ENCODE assay signal across 1 cellular context in the genomic region with DNA sequence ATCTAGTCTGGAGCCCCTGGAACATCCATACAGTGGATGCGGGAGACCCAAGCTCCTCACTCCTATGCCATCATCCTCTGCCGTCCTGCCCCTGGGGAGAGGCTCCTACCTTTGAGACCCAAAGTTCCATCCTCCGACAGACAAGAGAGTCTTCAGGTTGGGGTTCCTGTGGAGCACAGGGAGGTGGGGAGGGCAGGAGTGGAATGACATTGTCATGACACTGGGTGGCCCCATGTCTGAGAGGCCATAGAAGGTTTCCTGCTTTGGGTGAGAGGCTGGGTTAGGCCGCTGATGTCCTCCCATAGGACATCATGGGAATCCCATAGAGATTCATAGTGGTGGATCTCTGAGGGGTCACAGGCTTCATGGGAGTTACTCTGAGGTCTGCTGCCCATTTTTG.
TF ChIP-seq lines count a peak whose summit lies in the region.

No MANE protein-coding gene starts in this region.

TF ChIP-seq in H1, 55 proteins besides CTCF, POLR2A, EP300 and RAD21:
- TF ChIP-seq SIN3A (conservative IDR thresholded peaks at IDR 0.05 in 1 of 2, IDR thresholded peaks at IDR 0.05 in 1 of 2; ENCODE audit: low read depth in 1 of 2, low read length in 2 of 2): no peak
- TF ChIP-seq TBP (IDR thresholded peaks at IDR 0.05; ENCODE audit: low read depth, low read length): no peak
- TF ChIP-seq EZH2 (IDR thresholded peaks at IDR 0.05; ENCODE audit: low read depth, low read length, severe bottlenecking): no peak
- TF ChIP-seq JUND (IDR thresholded peaks at IDR 0.05; ENCODE audit: low read length): no peak
